ENCODE assay signal across 1 cellular context in the genomic region with DNA sequence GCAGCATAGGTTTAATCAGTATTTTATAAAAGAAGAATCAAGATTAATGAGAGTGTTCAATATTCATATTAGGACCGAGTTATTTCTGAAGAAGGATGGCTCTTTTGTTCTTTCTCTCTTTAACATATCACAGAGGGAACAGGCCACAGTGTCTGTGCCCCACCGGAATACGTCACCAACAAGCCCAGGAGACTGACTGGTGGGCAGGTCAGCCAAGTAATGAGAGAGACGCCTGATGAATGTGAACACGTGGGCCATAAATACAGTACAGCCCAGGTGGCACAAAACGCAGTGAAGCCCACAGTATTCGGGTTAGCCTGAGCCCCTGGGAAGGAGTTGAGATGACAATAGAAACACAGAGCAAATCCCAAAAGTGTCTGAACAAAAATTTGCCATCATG.
TF ChIP-seq lines count a peak whose summit lies in the region.

No MANE protein-coding gene starts in this region.

TF ChIP-seq in HepG2, 621 proteins besides CTCF, POLR2A, EP300 and RAD21:
- TF ChIP-seq, protein P1, sequence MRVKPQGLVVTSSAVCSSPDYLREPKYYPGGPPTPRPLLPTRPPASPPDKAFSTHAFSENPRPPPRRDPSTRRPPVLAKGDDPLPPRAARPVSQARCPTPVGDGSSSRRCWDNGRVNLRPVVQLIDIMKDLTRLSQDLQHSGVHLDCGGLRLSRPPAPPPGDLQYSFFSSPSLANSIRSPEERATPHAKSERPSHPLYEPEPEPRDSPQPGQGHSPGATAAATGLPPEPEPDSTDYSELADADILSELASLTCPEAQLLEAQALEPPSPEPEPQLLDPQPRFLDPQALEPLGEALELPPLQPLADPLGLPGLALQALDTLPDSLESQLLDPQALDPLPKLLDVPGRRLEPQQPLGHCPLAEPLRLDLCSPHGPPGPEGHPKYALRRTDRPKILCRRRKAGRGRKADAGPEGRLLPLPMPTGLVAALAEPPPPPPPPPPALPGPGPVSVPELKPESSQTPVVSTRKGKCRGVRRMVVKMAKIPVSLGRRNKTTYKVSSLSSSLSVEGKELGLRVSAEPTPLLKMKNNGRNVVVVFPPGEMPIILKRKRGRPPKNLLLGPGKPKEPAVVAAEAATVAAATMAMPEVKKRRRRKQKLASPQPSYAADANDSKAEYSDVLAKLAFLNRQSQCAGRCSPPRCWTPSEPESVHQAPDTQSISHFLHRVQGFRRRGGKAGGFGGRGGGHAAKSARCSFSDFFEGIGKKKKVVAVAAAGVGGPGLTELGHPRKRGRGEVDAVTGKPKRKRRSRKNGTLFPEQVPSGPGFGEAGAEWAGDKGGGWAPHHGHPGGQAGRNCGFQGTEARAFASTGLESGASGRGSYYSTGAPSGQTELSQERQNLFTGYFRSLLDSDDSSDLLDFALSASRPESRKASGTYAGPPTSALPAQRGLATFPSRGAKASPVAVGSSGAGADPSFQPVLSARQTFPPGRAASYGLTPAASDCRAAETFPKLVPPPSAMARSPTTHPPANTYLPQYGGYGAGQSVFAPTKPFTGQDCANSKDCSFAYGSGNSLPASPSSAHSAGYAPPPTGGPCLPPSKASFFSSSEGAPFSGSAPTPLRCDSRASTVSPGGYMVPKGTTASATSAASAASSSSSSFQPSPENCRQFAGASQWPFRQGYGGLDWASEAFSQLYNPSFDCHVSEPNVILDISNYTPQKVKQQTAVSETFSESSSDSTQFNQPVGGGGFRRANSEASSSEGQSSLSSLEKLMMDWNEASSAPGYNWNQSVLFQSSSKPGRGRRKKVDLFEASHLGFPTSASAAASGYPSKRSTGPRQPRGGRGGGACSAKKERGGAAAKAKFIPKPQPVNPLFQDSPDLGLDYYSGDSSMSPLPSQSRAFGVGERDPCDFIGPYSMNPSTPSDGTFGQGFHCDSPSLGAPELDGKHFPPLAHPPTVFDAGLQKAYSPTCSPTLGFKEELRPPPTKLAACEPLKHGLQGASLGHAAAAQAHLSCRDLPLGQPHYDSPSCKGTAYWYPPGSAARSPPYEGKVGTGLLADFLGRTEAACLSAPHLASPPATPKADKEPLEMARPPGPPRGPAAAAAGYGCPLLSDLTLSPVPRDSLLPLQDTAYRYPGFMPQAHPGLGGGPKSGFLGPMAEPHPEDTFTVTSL (CRISPR knock-in tag; IDR thresholded peaks at IDR 0.05; ENCODE audit: borderline replicate concordance), result no peak
- TF ChIP-seq ARNTL (CRISPR knock-in tag; IDR thresholded peaks at IDR 0.05) (no peak), FOXK1 (CRISPR knock-in tag; IDR thresholded peaks at IDR 0.05; ENCODE audit: borderline replicate concordance, low read depth) (no peak), ZNF224 (CRISPR knock-in tag; IDR thresholded peaks at IDR 0.05) (no peak)
